Comparison of ENCODE assay signal across 8 cellular contexts in the genomic region with DNA sequence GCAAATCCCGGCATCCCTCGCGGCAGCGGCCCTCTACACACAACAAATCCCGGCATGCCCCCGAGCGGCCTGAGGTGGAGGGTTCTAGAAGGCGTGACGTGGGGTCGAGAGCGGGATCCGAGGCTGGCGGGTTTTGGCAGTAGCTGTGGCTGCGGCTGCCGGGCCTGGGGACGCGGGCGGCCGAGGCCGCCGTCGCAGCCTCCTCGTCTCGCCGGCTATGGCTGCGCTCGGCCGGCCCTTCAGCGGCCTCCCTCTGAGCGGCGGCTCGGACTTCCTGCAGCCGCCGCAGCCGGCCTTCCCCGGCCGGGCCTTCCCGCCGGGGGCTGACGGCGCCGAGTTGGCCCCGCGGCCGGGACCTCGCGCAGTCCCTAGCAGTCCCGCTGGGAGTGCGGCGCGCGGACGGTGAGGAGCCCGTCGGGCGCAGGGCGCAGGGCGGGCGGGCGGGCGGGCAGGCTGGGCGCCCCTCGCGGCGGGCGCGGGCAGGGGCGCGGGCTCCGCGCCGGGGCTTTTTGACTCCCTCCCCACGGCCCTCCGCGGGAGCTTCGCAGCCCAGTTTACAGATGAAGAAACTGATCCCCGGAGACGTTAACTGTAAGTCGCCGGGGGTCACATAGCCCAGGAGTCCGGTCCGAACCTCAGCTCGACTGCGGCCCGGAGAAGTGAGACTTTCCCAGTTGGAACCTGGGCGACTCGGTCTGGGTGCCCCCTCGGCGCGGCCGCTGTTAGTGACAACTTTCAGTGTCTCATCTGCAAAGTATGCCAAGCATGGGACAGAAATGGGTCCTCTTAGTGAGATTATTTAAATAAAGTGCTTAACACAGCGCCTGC. TPM values are rescaled to one million over a fixed set of nuclear protein-coding genes. Genes with fewer than 3 reads are reported as not detected.
DNase-seq lines count a peak whose midpoint lies in the region; ATAC-seq, FAIRE-seq and TF ChIP-seq lines count a peak whose summit lies in the region.

A gene with protein sequence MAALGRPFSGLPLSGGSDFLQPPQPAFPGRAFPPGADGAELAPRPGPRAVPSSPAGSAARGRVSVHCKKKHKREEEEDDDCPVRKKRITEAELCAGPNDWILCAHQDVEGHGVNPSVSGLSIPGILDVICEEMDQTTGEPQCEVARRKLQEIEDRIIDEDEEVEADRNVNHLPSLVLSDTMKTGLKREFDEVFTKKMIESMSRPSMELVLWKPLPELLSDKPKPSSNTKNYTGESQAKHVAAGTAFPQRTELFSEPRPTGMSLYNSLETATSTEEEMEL (plus strand): TSS at position 63 of the 828 bp plus-strand sequence. CDS start 155 bp downstream, at position 218.

- CTCF ChIA-PET in endothelial cell of umbilical vein (lab: Charles Lee) = interaction anchor here (0.7 to 3.0 kb wide), 10 partner anchors 22 to 172 kb away, joined by 3 to 23 read pairs (median 3); a partner anchor contains a TSS

- TF ChIP-seq POLR2A in endothelial cell of umbilical vein (IDR thresholded peaks at IDR 0.05; ENCODE audit: low read depth, low read length) = peak; percentile 93

- H3K36me3 ChIP-seq in OCI-LY1 (ENCODE audit: insufficient read depth, low read length) (peaks cover 25% of the 10 kb centered on the region), endothelial cell of umbilical vein (ENCODE audit: control insufficient read depth in 2 of 2, extremely low read depth in 1 of 2, insufficient read depth in 2 of 2, low read length in 2 of 2) (no peaks in the 10 kb centered on the region)

- H4K20me1 ChIP-seq in OCI-LY1 (ENCODE audit: insufficient read depth, low read length) (no peaks in the 10 kb centered on the region), endothelial cell of umbilical vein (replicated peaks; ENCODE audit: control insufficient read depth, extremely low read depth, insufficient read depth, low read length) (no peaks in the 10 kb centered on the region)

- BruUV-seq in endothelial cell of umbilical vein (replicated peaks; lab: Mats Ljungman, UMichigan) = no TSS peak

- H3K27ac ChIP-seq in OCI-LY1 (ENCODE audit: low read depth, low read length, poor library complexity, severe bottlenecking) = peak within 1 kb of the TSS; percentile 58
- peak within 1 kb of the TSS; percentile 79 for H3K27ac ChIP-seq in endothelial cell of umbilical vein (ENCODE audit: insufficient read depth, low read depth, low read length)

- no peak; the same call in 1 of the 2 replicates for TF ChIP-seq CTCF in OCI-LY1 (IDR thresholded peaks at IDR 0.05; ENCODE audit: low read length)
- peak; percentile 28 to 37 for TF ChIP-seq CTCF in endothelial cell of umbilical vein (IDR thresholded peaks at IDR 0.05; ENCODE audit: extremely low read depth in 1 of 2, insufficient read depth in 1 of 2, low read depth in 1 of 2, low read length in 2 of 2)

- H3K4me2 ChIP-seq in OCI-LY1 (ENCODE audit: low read length) (peak within 1 kb of the TSS; percentile 92), endothelial cell of umbilical vein (ENCODE audit: insufficient read depth, low read length) (peak within 1 kb of the TSS; percentile 86)

- H3K9me1 ChIP-seq in endothelial cell of umbilical vein (replicated peaks; ENCODE audit: control insufficient read depth, extremely low read depth, insufficient read depth, low read length) = no peaks in the 10 kb centered on the region

- H3K9me3 ChIP-seq in OCI-LY1 (ENCODE audit: low read length) (peaks cover 7% of the 10 kb centered on the region; the same call in 1 of the 2 replicates), endothelial cell of umbilical vein (replicated peaks; ENCODE audit: control insufficient read depth, insufficient read depth, low read length) (no peaks in the 10 kb centered on the region)

- H3K9ac ChIP-seq in OCI-LY1 (ENCODE audit: low read length) = peak within 1 kb of the TSS; percentile 66
- peak within 1 kb of the TSS; percentile 90 for H3K9ac ChIP-seq in endothelial cell of umbilical vein (replicated peaks; ENCODE audit: extremely low read depth, insufficient read depth, low read length)

- peaks cover 13% of the 10 kb centered on the region for H3K4me1 ChIP-seq in OCI-LY1 (ENCODE audit: insufficient read depth, low read length, severe bottlenecking)
- H3K4me1 ChIP-seq in endothelial cell of umbilical vein (ENCODE audit: control insufficient read depth, extremely low read depth, insufficient read depth, low read length) = peaks cover 4% of the 10 kb centered on the region

- intact Hi-C loops in endothelial cell of umbilical vein (cut with micrococcal nuclease) = loop anchor here (1.0 to 2.0 kb wide), 7 partner anchors 23 to 172 kb away; a partner anchor contains a TSS

- DNase-seq in DMS114 treated with DMSO at 0.1 percent for 48 hours (lab: John Stamatoyannopoulos, UW; ENCODE audit: unreplicated experiment) (peak; percentile 90), HuH-7.5 (ENCODE audit: low spot score) (peak; percentile 98), activated T-cell treated with anti-CD3 and anti-CD28 coated beads for 1 hour (ENCODE audit: low read depth) (peak; percentile 90), endothelial cell of umbilical vein (ENCODE audit: low read depth, low spot score) (peak; percentile 94), middle frontal gyrus (ENCODE audit: extremely low spot score, low spot score) (peak; percentile 91)
- DNase-seq in stimulated activated CD8-positive, alpha-beta memory T cell treated with anti-CD3 and anti-CD28 coated beads, Interleukin-2, amount 100 ng/mL, for 1 hour (ENCODE audit: low read depth in 2 of 2) = peak; percentile 83 to 86

- POLR2A ChIA-PET in endothelial cell of umbilical vein (lab: Charles Lee) = interaction anchor here (0.6 to 1.5 kb wide), 3 partner anchors 14 to 27 kb away, joined by 3 read pairs; no protein-coding TSS in a partner anchor

- no peaks in the 10 kb centered on the region for H3K9me2 ChIP-seq in OCI-LY1 (ENCODE audit: low read depth, low read length)

- H3K4me3 ChIP-seq in OCI-LY1 (ENCODE audit: low read depth, low read length, poor library complexity, severe bottlenecking) (peak within 1 kb of the TSS; percentile 96), endothelial cell of umbilical vein (replicated peaks in 1 of 3; ENCODE audit: insufficient read depth in 1 of 3, low read depth in 1 of 3, low read length in 3 of 3) (peak within 1 kb of the TSS; percentile 31 to 85 (median 51))

- H2AFZ ChIP-seq in OCI-LY1 (ENCODE audit: low read length) (peak within 1 kb of the TSS; percentile 30; the same call in 1 of the 2 replicates), endothelial cell of umbilical vein (ENCODE audit: low read depth, low read length) (peak within 1 kb of the TSS; percentile 65)

- peak; percentile 90 for FAIRE-seq in endothelial cell of umbilical vein (lab: Jason Lieb, UNC)

- peak; percentile 82 for ATAC-seq in GM21526 (IDR thresholded peaks at IDR 0.05; ENCODE audit: low FRiP score, unreplicated experiment)

- no peaks in the 10 kb centered on the region for H3F3A ChIP-seq in OCI-LY1 (ENCODE audit: insufficient read depth, low read length)

- dilution Hi-C loops in endothelial cell of umbilical vein (cut with MboI; ENCODE audit: extremely low pct_ligation_motif_present, low sequenced_read_pairs) = no loop called here

- peaks cover 15% of the 10 kb centered on the region for H3K79me2 ChIP-seq in OCI-LY1 (ENCODE audit: insufficient read depth, low read length)
- H3K79me2 ChIP-seq in endothelial cell of umbilical vein (ENCODE audit: control insufficient read depth, insufficient read depth, low read length) = peaks cover 40% of the 10 kb centered on the region

- H3K27me3 ChIP-seq in OCI-LY1 (ENCODE audit: insufficient read depth, low read length) (no peaks in the 10 kb centered on the region; the same call in 1 of the 2 replicates), endothelial cell of umbilical vein (ENCODE audit: control insufficient read depth in 2 of 2, insufficient read depth in 2 of 2, low read length in 2 of 2) (no peaks in the 10 kb centered on the region)

TF ChIP-seq in endothelial cell of umbilical vein, 7 proteins besides CTCF, POLR2A, EP300 and RAD21:
- TF ChIP-seq FOS (IDR thresholded peaks at IDR 0.05; ENCODE audit: borderline replicate concordance, insufficient read depth, low read length) (no peak), GATA2 (IDR thresholded peaks at IDR 0.05; ENCODE audit: insufficient read depth, insufficient read length, low read depth, low read length) (no peak), JUN (IDR thresholded peaks at IDR 0.05; ENCODE audit: borderline replicate concordance, insufficient read depth, insufficient read length, low read depth) (no peak), POLR2AphosphoS5 (IDR thresholded peaks at IDR 0.05; ENCODE audit: insufficient read depth, low read depth, low read length) (peak; percentile 93), EZH2 (IDR thresholded peaks at IDR 0.05; ENCODE audit: borderline replicate concordance, low read depth, low read length, severe bottlenecking) (no peak), MYC (IDR thresholded peaks at IDR 0.05; ENCODE audit: low read depth, low read length) (no peak)
- TF ChIP-seq, protein P1, sequence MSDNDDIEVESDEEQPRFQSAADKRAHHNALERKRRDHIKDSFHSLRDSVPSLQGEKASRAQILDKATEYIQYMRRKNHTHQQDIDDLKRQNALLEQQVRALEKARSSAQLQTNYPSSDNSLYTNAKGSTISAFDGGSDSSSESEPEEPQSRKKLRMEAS (IDR thresholded peaks at IDR 0.05; ENCODE audit: insufficient read depth, insufficient read length) = peak; percentile 38
TF ChIP-seq in endothelial cell of umbilical vein: peak in this region for 2.

RNA-seq across cellular contexts. Expression of the gene that starts here (rescaled TPM):
- total RNA-seq in endothelial cell of umbilical vein = 22.8 and 23.3 TPM in 2 replicates
- 4.2 and 5.5 TPM in 2 replicates for polyA plus RNA-seq in endothelial cell of umbilical vein
- polyA plus RNA-seq in endothelial cell of umbilical vein (2011; cell fraction: cytosol; rRNA removed) = 7.4 and 7.6 TPM in 2 replicates
- polyA plus RNA-seq in endothelial cell of umbilical vein (2011; cell fraction: nucleus; rRNA removed) = 4.8 and 8.4 TPM in 2 replicates
- 11.6 and 16.1 TPM in 2 replicates for polyA plus RNA-seq in endothelial cell of umbilical vein (2012)
- 9.0 and 10.3 TPM in 2 replicates for polyA minus RNA-seq in endothelial cell of umbilical vein
- polyA minus RNA-seq in endothelial cell of umbilical vein (2011; cell fraction: cytosol; rRNA and poly(A)+ RNA removed) = 17.9 TPM
- 4.3 and 7.1 TPM in 2 replicates for polyA minus RNA-seq in endothelial cell of umbilical vein (2011; cell fraction: nucleus; rRNA and poly(A)+ RNA removed)

Comparison
In these comparisons a context has a peak if more than half of its experiments do, and no peak if none do; other contexts are left out.
1. Peak in every context shown above with its lines: DNase-seq, ATAC-seq, H3K4me3 ChIP-seq and H3K27ac ChIP-seq.